ENCODE assay signal across 20 cellular contexts in genomic region chr5:83001788-83002381, GRCh38.
"Had no signal": no experiment of that assay in that cellular context is flagged by ENCODE, and none has a peak within 500 bp of the region (broad histone marks: within the 10 kb centered on the region; RNA-seq: fewer than 3 reads in every experiment).

No MANE protein-coding gene starts in this region.

- H3K4me3 ChIP-seq: esophagus muscularis mucosa, ovary, psoas muscle, right lobe of liver, smooth muscle cell, suprapubic skin, transverse colon, uterus had no signal

- FAIRE-seq: endothelial cell of umbilical vein had no signal

- DNase-seq: activated CD4-positive, alpha-beta T cell treated with anti-CD3 and anti-CD28 coated beads, Interleukin-2, amount 10 ng/mL, durations not matched to agents 7 days and 5 days; activated CD8-positive, alpha-beta memory T cell treated with anti-CD3 and anti-CD28 coated beads, Interleukin-2, amount 50 U/mL, for 4 hours; activated effector memory CD4-positive, alpha-beta T cell treated with Interleukin-2 at 50 U/mL for 16 hours; activated naive CD4-positive, alpha-beta T cell treated with anti-CD3 and anti-CD28 coated beads, Interleukin-2, amount 50 U/mL, for 16 hours; activated T-cell treated with anti-CD3 and anti-CD28 coated beads, Interleukin-2, amount 50 U/mL, for 48 hours; effector CD8-positive, alpha-beta T cell; naive thymus-derived CD4-positive, alpha-beta T cell; ovary; psoas muscle; right lobe of liver; stimulated activated CD4-positive, alpha-beta T cell treated with anti-CD3 and anti-CD28 coated beads, Interleukin-4, amount 100 ng/mL, for 1 hour; stimulated activated naive CD8-positive, alpha-beta T cell treated with anti-CD3 and anti-CD28 coated beads, Interleukin-15, amount 100 ng/mL, for 72 hours; T1000; transverse colon; uterus had no signal

- ATAC-seq: activated CD4-positive, CD25-positive, alpha-beta regulatory T cell treated with anti-CD3 and anti-CD28 coated beads, Interleukin-2, amount 50 U/mL, for 24 hours; naive thymus-derived CD4-positive, alpha-beta T cell; psoas muscle; right lobe of liver; stimulated activated naive CD8-positive, alpha-beta T cell treated with anti-CD3 and anti-CD28 coated beads, Interleukin-15, amount 100 ng/mL, for 72 hours had no signal
